Comparison of ENCODE assay signal across 3 cellular contexts in genomic region chr15:76812381-76812780, GRCh38.
TF ChIP-seq lines count a peak whose summit lies in the region.

No MANE protein-coding gene starts in this region.

TF ChIP-seq in A549, 52 proteins besides CTCF, POLR2A, EP300 and RAD21:
- TF ChIP-seq FOSL2 (IDR thresholded peaks at IDR 0.05) (no peak), FOSL2 (CRISPR knock-in tag; IDR thresholded peaks at IDR 0.05) (peak; percentile 33; the same call in 1 of the 2 replicates), RCOR1 (IDR thresholded peaks at IDR 0.05; ENCODE audit: low read depth, low read length) (no peak), ZC3H11A (IDR thresholded peaks at IDR 0.05) (no peak), CBX8 (IDR thresholded peaks at IDR 0.05) (no peak), MAFK (IDR thresholded peaks at IDR 0.05; ENCODE audit: partially characterized antibody) (peak; percentile 77)
TF ChIP-seq in A549: peak in this region for 2.

TF ChIP-seq in IMR-90, 13 proteins besides CTCF, POLR2A, EP300 and RAD21:
- no peak for TF ChIP-seq MAZ (IDR thresholded peaks at IDR 0.05; ENCODE audit: borderline replicate concordance, low read depth, low read length)
- no peak for TF ChIP-seq MXI1 (IDR thresholded peaks at IDR 0.05; ENCODE audit: borderline replicate concordance, low read depth, low read length)
- TF ChIP-seq RFX5 (IDR thresholded peaks at IDR 0.05; ENCODE audit: low read depth, low read length), result no peak
- TF ChIP-seq CHD1 (IDR thresholded peaks at IDR 0.05; ENCODE audit: low read depth, low read length), result no peak
- peak; percentile 66 for TF ChIP-seq MAFK (IDR thresholded peaks at IDR 0.05; ENCODE audit: low read depth, low read length)

TF ChIP-seq in K562, 482 proteins besides CTCF, POLR2A, EP300 and RAD21:
- peak; percentile 68 for TF ChIP-seq C11orf30 (IDR thresholded peaks at IDR 0.05; ENCODE audit: low read depth)
- no peak for TF ChIP-seq SMC3 (conservative IDR thresholded peaks at IDR 0.05; ENCODE audit: insufficient read depth, low read depth, low read length)
- peak; percentile 35 for TF ChIP-seq MAFF (IDR thresholded peaks at IDR 0.05; ENCODE audit: low read length)
- no peak for TF ChIP-seq BRCA1 (IDR thresholded peaks at IDR 0.05)
- TF ChIP-seq BRCA1 (CRISPR knock-in tag; IDR thresholded peaks at IDR 0.05), result no peak
- TF ChIP-seq ERF (CRISPR knock-in tag; IDR thresholded peaks at IDR 0.05), result no peak
- peak; percentile 58; the same call in 1 of the 2 replicates for TF ChIP-seq MAFG (tag; conservative IDR thresholded peaks at IDR 0.05)
- no peak for TF ChIP-seq GTF2E2 (tag; IDR thresholded peaks at IDR 0.05)
- TF ChIP-seq CGGBP1 (CRISPR knock-in tag; IDR thresholded peaks at IDR 0.05), result no peak
- TF ChIP-seq ZKSCAN8 (CRISPR knock-in tag; IDR thresholded peaks at IDR 0.05), result no peak
- TF ChIP-seq DACH1 (IDR thresholded peaks at IDR 0.05; ENCODE audit: partially characterized antibody), result no peak
- peak; percentile 35; the same call in 1 of the 2 replicates for TF ChIP-seq MAFK (IDR thresholded peaks at IDR 0.05; ENCODE audit: low read length)
- no peak for TF ChIP-seq NCOA6 (IDR thresholded peaks at IDR 0.05)
- TF ChIP-seq HMBOX1 (IDR thresholded peaks at IDR 0.05), result no peak
- no peak for TF ChIP-seq HSF4 (CRISPR knock-in tag; IDR thresholded peaks at IDR 0.05; ENCODE audit: borderline replicate concordance)
- TF ChIP-seq JUN (IDR thresholded peaks at IDR 0.05; ENCODE audit: borderline replicate concordance, low read depth, low read length), result no peak
- TF ChIP-seq JUN (CRISPR knock-in tag; IDR thresholded peaks at IDR 0.05; ENCODE audit: borderline replicate concordance), result no peak
- no peak for TF ChIP-seq MYC (IDR thresholded peaks at IDR 0.05; ENCODE audit: low read depth, low read length)
- no peak for TF ChIP-seq MYC (CRISPR knock-in tag; IDR thresholded peaks at IDR 0.05; ENCODE audit: borderline replicate concordance, low read depth)
- no peak for TF ChIP-seq PRPF4 (IDR thresholded peaks at IDR 0.05; ENCODE audit: insufficient read depth, low read depth, low read length, poor library complexity, severe bottlenecking)
- peak; percentile 87 for TF ChIP-seq ZNF316 (IDR thresholded peaks at IDR 0.05)
